Comparison of ENCODE assay signal across 8 cellular contexts in the genomic region with DNA sequence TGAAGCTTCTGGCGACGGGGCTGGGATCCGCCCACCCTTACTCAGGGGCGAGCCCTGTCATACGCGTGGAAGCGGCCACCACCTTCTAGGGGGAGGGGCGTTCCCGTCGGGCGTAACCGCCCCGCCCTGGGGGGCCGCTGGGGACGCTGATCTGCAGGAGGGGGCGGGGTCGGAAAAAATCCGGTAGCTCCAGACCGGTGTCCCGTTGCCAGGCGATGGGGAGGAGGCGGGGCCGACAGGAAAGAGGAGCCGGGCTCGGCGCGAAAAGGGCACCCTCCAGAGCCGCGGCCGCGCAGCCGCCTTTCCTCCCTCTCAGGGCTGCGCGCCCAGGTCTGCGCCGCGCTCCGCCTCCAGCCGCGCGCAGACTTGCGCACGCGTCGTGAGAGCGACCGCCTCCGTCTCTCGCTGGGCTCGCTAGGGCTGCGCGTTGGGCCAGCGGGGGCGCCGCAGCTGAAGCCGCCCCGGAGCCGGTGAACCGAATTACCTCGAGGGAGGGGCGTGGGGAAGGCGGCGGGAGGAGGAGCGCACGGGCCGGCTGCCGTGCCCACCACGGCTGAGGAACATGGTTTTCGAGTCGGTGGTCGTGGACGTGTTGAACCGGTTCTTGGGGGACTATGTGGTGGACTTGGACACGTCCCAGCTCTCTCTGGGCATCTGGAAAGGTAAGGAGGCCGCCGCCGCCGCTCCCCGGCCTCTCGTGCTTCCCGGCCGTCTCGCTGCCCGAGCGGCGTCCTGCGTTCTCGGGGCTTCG. TPM values are rescaled to one million over a fixed set of nuclear protein-coding genes. Genes with fewer than 3 reads are reported as not detected.
DNase-seq lines count a peak whose midpoint lies in the region; TF ChIP-seq lines count a peak whose summit lies in the region.

VPS13A (plus strand) TSS at position 392 of the 751 bp plus-strand sequence; CDS start at position 563, 171 bp downstream.

- no peaks in the 10 kb centered on the region for H4K20me1 ChIP-seq in MM.1S (ENCODE audit: insufficient read depth, low read length)

- H3K23ac ChIP-seq in neuronal stem cell (ENCODE audit: low read depth, low read length, poor library complexity), result peak within 1 kb of the TSS; percentile 89

- H3K9me2 ChIP-seq in MM.1S (replicated peaks; ENCODE audit: insufficient read depth, low read length), result no peaks in the 10 kb centered on the region

- peaks cover 29% of the 10 kb centered on the region for H3F3A ChIP-seq in MM.1S (ENCODE audit: insufficient read depth, low read length)

- H3K18ac ChIP-seq in neuronal stem cell (ENCODE audit: low read length), result peak within 1 kb of the TSS; percentile 96

- no peaks in the 10 kb centered on the region for H3K9me3 ChIP-seq in MM.1S (replicated peaks; ENCODE audit: insufficient read depth, low read length)
- H3K9me3 ChIP-seq in neuronal stem cell (replicated peaks in 1 of 2; ENCODE audit: control insufficient read depth in 2 of 2, insufficient read depth in 1 of 2, low read depth in 1 of 2, low read length in 2 of 2), result no peaks in the 10 kb centered on the region

- WGBS in neuronal stem cell (ENCODE audit: extremely low coverage in 2 of 2, insufficient read length in 2 of 2, insufficient replicate concordance in 1 of 2), 2 donors, result no CpG with 5 or more reads among the region's 89 CpGs

- H4K8ac ChIP-seq in neuronal stem cell (ENCODE audit: low read depth, low read length), result no peak within 1 kb of the TSS

- peak within 1 kb of the TSS; percentile 97 for H2AFZ ChIP-seq in MM.1S (ENCODE audit: low read length)
- peak within 1 kb of the TSS; percentile 94 for H2AFZ ChIP-seq in neuronal stem cell (ENCODE audit: low read length)

- H3K36me3 ChIP-seq in MM.1S (replicated peaks; ENCODE audit: insufficient read depth, low read length), result no peaks in the 10 kb centered on the region
- no peaks in the 10 kb centered on the region for H3K36me3 ChIP-seq in neuronal stem cell (replicated peaks in 1 of 2; ENCODE audit: control insufficient read depth in 2 of 2, insufficient read depth in 2 of 2, low read length in 2 of 2)

- peak within 1 kb of the TSS; percentile 61 for H2BK120ac ChIP-seq in neuronal stem cell (ENCODE audit: low read depth, low read length)

- peak within 1 kb of the TSS; percentile 84 for H2AK5ac ChIP-seq in neuronal stem cell (ENCODE audit: low read depth, low read length)

- H3K4me1 ChIP-seq in MM.1S (ENCODE audit: low read length), result peaks cover 7% of the 10 kb centered on the region
- peaks cover 4% of the 10 kb centered on the region in 2 donors for H3K4me1 ChIP-seq in neuronal stem cell (ENCODE audit: control insufficient read depth in 2 of 2, insufficient read depth in 1 of 2, low read depth in 1 of 2, low read length in 2 of 2)

- peak; percentile 79 for DNase-seq in GF-D8 (lab: John Stamatoyannopoulos, UW)
- peak; percentile 96 for DNase-seq in HCEC 1CT
- peak; percentile 94 for DNase-seq in MM.1S
- peak; percentile 63 for DNase-seq in SIG-M5 (lab: John Stamatoyannopoulos, UW)
- peak; percentile 88 for DNase-seq in activated gamma-delta T cell treated with Interleukin-2 at 50 U/mL for 16 hours
- peak; percentile 85 for DNase-seq in foreskin melanocyte
- DNase-seq in neuronal stem cell (ENCODE audit: low spot score), result peak; percentile 96
- peak in 48 of 49 donors; percentile 7 to 91 (median 64) for DNase-seq in substantia nigra (lab: John Stamatoyannopoulos, UW)

- H3K27me3 ChIP-seq in MM.1S (replicated peaks; ENCODE audit: insufficient read depth, low read length), result no peaks in the 10 kb centered on the region
- H3K27me3 ChIP-seq in neuronal stem cell (ENCODE audit: control insufficient read depth in 3 of 3, insufficient read depth in 3 of 3, low read depth in 1 of 3, low read length in 3 of 3), result peaks cover 0 to 23% (median 0%) of the 10 kb centered on the region in 3 experiments

- peak within 1 kb of the TSS; percentile 92 for H2BK15ac ChIP-seq in neuronal stem cell (ENCODE audit: low read length)

- no peak within 1 kb of the TSS for H4K91ac ChIP-seq in neuronal stem cell (ENCODE audit: low read depth, low read length, poor library complexity)

- H3K9ac ChIP-seq in MM.1S (ENCODE audit: low read length) (peak within 1 kb of the TSS; percentile 84), neuronal stem cell (ENCODE audit: low read depth, low read length, poor library complexity) (peak within 1 kb of the TSS; percentile 90)

- peak within 1 kb of the TSS; percentile 68; the same call in 1 of the 2 replicates for H3K27ac ChIP-seq in MM.1S (ENCODE audit: low read length)
- H3K27ac ChIP-seq in neuronal stem cell (replicated peaks; ENCODE audit: low read length), result peak within 1 kb of the TSS; percentile 90
- H3K27ac ChIP-seq in substantia nigra (ENCODE audit: low read depth, low read length, poor library complexity, severe bottlenecking), result peak within 1 kb of the TSS; percentile 53

- H3K79me1 ChIP-seq in neuronal stem cell (ENCODE audit: low read depth, low read length), result peaks cover 4% of the 10 kb centered on the region

- peak within 1 kb of the TSS; percentile 87 for H2BK5ac ChIP-seq in neuronal stem cell (ENCODE audit: low read length)

- no peak within 1 kb of the TSS for H2BK12ac ChIP-seq in neuronal stem cell (ENCODE audit: low read length)

- H3K79me2 ChIP-seq in MM.1S (ENCODE audit: low read length), result peaks cover 47% of the 10 kb centered on the region

- peak within 1 kb of the TSS; percentile 76 for H3K4ac ChIP-seq in neuronal stem cell (ENCODE audit: low read length)

- peak within 1 kb of the TSS; percentile 86 for H3K4me3 ChIP-seq in MM.1S (ENCODE audit: low read length)
- peak within 1 kb of the TSS; percentile 65 to 95 for H3K4me3 ChIP-seq in neuronal stem cell (ENCODE audit: low read length in 2 of 2)

- H3K14ac ChIP-seq in neuronal stem cell (ENCODE audit: low read length), result peak within 1 kb of the TSS; percentile 64

- TF ChIP-seq CTCF in MM.1S (IDR thresholded peaks at IDR 0.05; ENCODE audit: low read length), result peak; percentile 32

- H3K4me2 ChIP-seq in MM.1S (ENCODE audit: low read depth, low read length), result peak within 1 kb of the TSS; percentile 80
- H3K4me2 ChIP-seq in neuronal stem cell (ENCODE audit: insufficient read depth, low read length, poor library complexity, severe bottlenecking), result peak within 1 kb of the TSS; percentile 85

RNA-seq across cellular contexts. Expression of gene VPS13A, which starts in this region (rescaled TPM):
- polyA plus RNA-seq in neuronal stem cell (2013, experiment 1 of 2), result 13.6 TPM
- polyA plus RNA-seq in neuronal stem cell (2013, experiment 2 of 2), result 15.0 TPM

Comparison
In these comparisons a context has a peak if more than half of its experiments do, and no peak if none do; other contexts are left out.
1. Peak in every context shown above with its lines: DNase-seq, H3K4me3 ChIP-seq and H3K27ac ChIP-seq.